In the genomic region with DNA sequence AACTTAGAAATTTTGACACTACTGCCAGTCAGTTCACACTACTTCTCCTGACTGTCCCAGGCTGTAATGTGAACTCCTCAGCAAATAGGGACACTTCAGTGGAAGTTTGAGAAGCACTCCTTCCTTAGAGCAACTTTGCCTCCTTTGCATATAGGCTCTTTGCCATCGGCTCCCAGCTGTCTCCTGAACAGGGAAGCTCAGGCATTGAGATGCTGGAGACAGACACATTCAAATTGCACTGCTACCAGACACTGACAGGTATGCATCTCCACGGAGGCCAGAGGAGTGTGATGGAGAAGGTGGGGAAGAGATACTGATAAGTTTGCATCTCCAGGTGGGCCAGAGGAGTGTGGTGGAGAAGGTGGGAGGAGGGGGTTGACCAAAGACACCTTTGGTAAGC, we compare ENCODE assay signal across 10 cellular contexts. TPM values are rescaled to one million over a fixed set of nuclear protein-coding genes. Genes with fewer than 3 reads are reported as not detected.
A peak's percentile ranks its signal among the peaks of the same experiment; 100 is the strongest.
DNase-seq lines count a peak whose midpoint lies in the region; ATAC-seq, FAIRE-seq and TF ChIP-seq lines count a peak whose summit lies in the region.
"Had no signal": no experiment of that assay in that cellular context is flagged by ENCODE, and none has a peak within 500 bp of the region (broad histone marks: within the 10 kb centered on the region; RNA-seq: fewer than 3 reads in every experiment).

No MANE protein-coding gene starts in this region.

- CTCF ChIA-PET in endothelial cell of umbilical vein (lab: Charles Lee): interaction anchor here (1.0 to 3.1 kb wide), 3 partner anchors 9 to 330 kb away, joined by 3 to 11 read pairs (median 4); a partner anchor contains a TSS

- H3K36me3 ChIP-seq in DND-41 (ENCODE audit: insufficient read depth, low read length): peaks cover 78% of the 10 kb centered on the region
- H3K36me3 ChIP-seq in OCI-LY3 (replicated peaks; ENCODE audit: low read depth, low read length): peaks cover 52% of the 10 kb centered on the region
- H3K36me3 ChIP-seq in endothelial cell of umbilical vein (ENCODE audit: control insufficient read depth in 2 of 2, extremely low read depth in 1 of 2, insufficient read depth in 2 of 2, low read length in 2 of 2): peaks cover 16 to 23% of the 10 kb centered on the region in 2 experiments
- H3K36me3 ChIP-seq in parathyroid adenoma (ENCODE audit: control insufficient read depth, insufficient read depth, low read length): no peaks in the 10 kb centered on the region

- H3K4me3 ChIP-seq in DND-41 (ENCODE audit: low read depth in 1 of 2, low read length in 2 of 2) (peak overlapping the region; percentile 94 to 97; a peak in 3 of 4 replicates), OCI-LY3 (ENCODE audit: low read length) (peak overlapping the region; percentile 96), endothelial cell of umbilical vein (replicated peaks in 1 of 3; ENCODE audit: insufficient read depth in 1 of 3, low read depth in 1 of 3, low read length in 3 of 3) (peak overlapping the region in 1 of 3 experiments; percentile 98), parathyroid adenoma (ENCODE audit: low read depth, low read length) (peak overlapping the region; percentile 90)

- TF ChIP-seq CTCF in DND-41 (IDR thresholded peaks at IDR 0.05; ENCODE audit: borderline replicate concordance, extremely low read depth, low read length, poor library complexity, severe bottlenecking) (no peak), OCI-LY3 (IDR thresholded peaks at IDR 0.05; ENCODE audit: low read depth, low read length) (no peak), endothelial cell of umbilical vein (IDR thresholded peaks at IDR 0.05; ENCODE audit: extremely low read depth in 1 of 2, insufficient read depth in 1 of 2, low read depth in 1 of 2, low read length in 2 of 2) (no peak), parathyroid adenoma (IDR thresholded peaks at IDR 0.05) (no peak)

- H3K9me1 ChIP-seq in endothelial cell of umbilical vein (replicated peaks; ENCODE audit: control insufficient read depth, extremely low read depth, insufficient read depth, low read length): no peaks in the 10 kb centered on the region

- DNase-seq in DND-41 (no peak), endothelial cell of umbilical vein (ENCODE audit: low read depth, low spot score) (no peak), iPS-NIHi7 (ENCODE audit: extremely low spot score) (no peak), hepatic stellate cell (ENCODE audit: low spot score) (no peak), UCSD-AML1 (lab: John Stamatoyannopoulos, UW; ENCODE audit: unreplicated experiment) (no peak)
- DNase-seq in stimulated activated CD4-positive, alpha-beta T cell treated with anti-CD3 and anti-CD28 coated beads, Interleukin-1b, Interleukin-23, amount 100 ng/mL, for 48 hours: no peak
- DNase-seq: activated CD8-positive, alpha-beta memory T cell treated with anti-CD3 and anti-CD28 coated beads, Interleukin-2, amount 50 U/mL, for 48 hours; NCI-H1092 had no signal

- dilution Hi-C loops in endothelial cell of umbilical vein (cut with MboI; ENCODE audit: extremely low pct_ligation_motif_present, low sequenced_read_pairs): no loop called here

- H3K27ac ChIP-seq in DND-41 (ENCODE audit: low read length) (peak overlapping the region; percentile 51), OCI-LY3 (ENCODE audit: low read length) (no peak overlapping the region), endothelial cell of umbilical vein (ENCODE audit: insufficient read depth, low read depth, low read length) (no peak overlapping the region), parathyroid adenoma (no peak overlapping the region)

- peak overlapping the region; percentile 86 for H3K4me2 ChIP-seq in DND-41 (ENCODE audit: insufficient read depth, low read length)
- H3K4me2 ChIP-seq in OCI-LY3 (ENCODE audit: low read length): peak overlapping the region; percentile 90
- peak overlapping the region; percentile 81 for H3K4me2 ChIP-seq in endothelial cell of umbilical vein (ENCODE audit: insufficient read depth, low read length)
- peak overlapping the region; percentile 35 for H3K4me2 ChIP-seq in parathyroid adenoma (ENCODE audit: low read length)

- H3K27me3 ChIP-seq in DND-41 (ENCODE audit: insufficient read depth, low read length, poor library complexity): no peaks in the 10 kb centered on the region
- H3K27me3 ChIP-seq in OCI-LY3 (ENCODE audit: low read depth, low read length): no peaks in the 10 kb centered on the region
- no peaks in the 10 kb centered on the region for H3K27me3 ChIP-seq in endothelial cell of umbilical vein (ENCODE audit: control insufficient read depth in 2 of 2, insufficient read depth in 2 of 2, low read length in 2 of 2)
- no peaks in the 10 kb centered on the region for H3K27me3 ChIP-seq in parathyroid adenoma (ENCODE audit: control insufficient read depth, insufficient read depth, low read length)

- POLR2A ChIA-PET in endothelial cell of umbilical vein (lab: Charles Lee): no interaction called here

- peaks cover 64% of the 10 kb centered on the region for H3K79me2 ChIP-seq in DND-41 (ENCODE audit: insufficient read depth, low read length)
- H3K79me2 ChIP-seq in OCI-LY3 (ENCODE audit: low read length): peaks cover 63% of the 10 kb centered on the region
- H3K79me2 ChIP-seq in endothelial cell of umbilical vein (ENCODE audit: control insufficient read depth, insufficient read depth, low read length): peaks cover 44% of the 10 kb centered on the region
- H3K79me2 ChIP-seq in parathyroid adenoma: peaks cover 3% of the 10 kb centered on the region

- TF ChIP-seq POLR2A in endothelial cell of umbilical vein (IDR thresholded peaks at IDR 0.05; ENCODE audit: low read depth, low read length): no peak

- H2AFZ ChIP-seq in DND-41 (ENCODE audit: low read depth, low read length) (no peak overlapping the region), OCI-LY3 (ENCODE audit: low read depth, low read length) (no peak overlapping the region), endothelial cell of umbilical vein (ENCODE audit: low read depth, low read length) (no peak overlapping the region), parathyroid adenoma (no peak overlapping the region)

- H3K4me1 ChIP-seq in DND-41 (ENCODE audit: insufficient read depth, low read length): peaks cover 36% of the 10 kb centered on the region
- H3K4me1 ChIP-seq in OCI-LY3 (ENCODE audit: low read length): peaks cover 15% of the 10 kb centered on the region
- peaks cover 30% of the 10 kb centered on the region for H3K4me1 ChIP-seq in endothelial cell of umbilical vein (ENCODE audit: control insufficient read depth, extremely low read depth, insufficient read depth, low read length)
- peaks cover 3% of the 10 kb centered on the region for H3K4me1 ChIP-seq in parathyroid adenoma

- intact Hi-C loops in endothelial cell of umbilical vein (cut with micrococcal nuclease): loop anchor here (2.0 to 5.0 kb wide), 2 partner anchors 75 to 93 kb away; a partner anchor contains a TSS

- H3K9ac ChIP-seq in DND-41 (ENCODE audit: low read depth, low read length) (peak overlapping the region; percentile 86), OCI-LY3 (ENCODE audit: low read length) (peak overlapping the region; percentile 99; the same call in 1 of the 2 replicates), endothelial cell of umbilical vein (replicated peaks; ENCODE audit: extremely low read depth, insufficient read depth, low read length) (no peak overlapping the region), parathyroid adenoma (no peak overlapping the region)

- no peak for ATAC-seq in DND-41 (ENCODE audit: insufficient read depth, low read depth)

- H3K9me3 ChIP-seq in DND-41 (ENCODE audit: insufficient read depth, low read length, severe bottlenecking) (no peaks in the 10 kb centered on the region), OCI-LY3 (ENCODE audit: insufficient read depth, low read length) (no peaks in the 10 kb centered on the region), endothelial cell of umbilical vein (replicated peaks; ENCODE audit: control insufficient read depth, insufficient read depth, low read length) (no peaks in the 10 kb centered on the region), parathyroid adenoma (ENCODE audit: control insufficient read depth, low read length) (no peaks in the 10 kb centered on the region)

- no peak for FAIRE-seq in endothelial cell of umbilical vein (lab: Jason Lieb, UNC)

- BruUV-seq in endothelial cell of umbilical vein (replicated peaks; lab: Mats Ljungman, UMichigan): no TSS peak

- peaks cover 20% of the 10 kb centered on the region for H4K20me1 ChIP-seq in DND-41 (ENCODE audit: insufficient read depth, low read length)
- no peaks in the 10 kb centered on the region for H4K20me1 ChIP-seq in OCI-LY3 (ENCODE audit: insufficient read depth, low read length)
- no peaks in the 10 kb centered on the region for H4K20me1 ChIP-seq in endothelial cell of umbilical vein (replicated peaks; ENCODE audit: control insufficient read depth, extremely low read depth, insufficient read depth, low read length)

RNA-seq across cellular contexts. Expression of a gene that starts 1.4 kb away (rescaled TPM):
- total RNA-seq in endothelial cell of umbilical vein: 64.2 and 79.3 TPM in 2 replicates
- 180 and 224 TPM in 2 replicates for polyA plus RNA-seq in endothelial cell of umbilical vein
- polyA plus RNA-seq in endothelial cell of umbilical vein (2011; cell fraction: cytosol; rRNA removed): 149 and 157 TPM in 2 replicates
- polyA plus RNA-seq in endothelial cell of umbilical vein (2011; cell fraction: nucleus; rRNA removed): 75.4 and 81.5 TPM in 2 replicates
- polyA plus RNA-seq in endothelial cell of umbilical vein (2012): 136 and 157 TPM in 2 replicates
- polyA minus RNA-seq in endothelial cell of umbilical vein: 108 and 114 TPM in 2 replicates
- 17.2 TPM for polyA minus RNA-seq in endothelial cell of umbilical vein (2011; cell fraction: cytosol; rRNA and poly(A)+ RNA removed)
- 22.6 and 23.1 TPM in 2 replicates for polyA minus RNA-seq in endothelial cell of umbilical vein (2011; cell fraction: nucleus; rRNA and poly(A)+ RNA removed)

RNA-seq across cellular contexts. Expression of a gene that starts 1.9 kb away (rescaled TPM):
- total RNA-seq in endothelial cell of umbilical vein: 992 and 1,027 TPM in 2 replicates
- polyA plus RNA-seq in endothelial cell of umbilical vein: 579 and 887 TPM in 2 replicates
- 2,801 and 3,403 TPM in 2 replicates for polyA plus RNA-seq in endothelial cell of umbilical vein (2011; cell fraction: cytosol; rRNA removed)
- polyA plus RNA-seq in endothelial cell of umbilical vein (2011; cell fraction: nucleus; rRNA removed): 742 and 981 TPM in 2 replicates
- polyA plus RNA-seq in endothelial cell of umbilical vein (2012): 1,355 and 1,476 TPM in 2 replicates
- polyA minus RNA-seq in endothelial cell of umbilical vein: 61.2 and 80.7 TPM in 2 replicates
- 297 TPM for polyA minus RNA-seq in endothelial cell of umbilical vein (2011; cell fraction: cytosol; rRNA and poly(A)+ RNA removed)
- 28.8 and 29.7 TPM in 2 replicates for polyA minus RNA-seq in endothelial cell of umbilical vein (2011; cell fraction: nucleus; rRNA and poly(A)+ RNA removed)

RNA-seq across cellular contexts. Expression of a gene that starts 10.7 kb away (rescaled TPM):
- 19.9 and 21.5 TPM in 2 replicates for total RNA-seq in endothelial cell of umbilical vein
- polyA plus RNA-seq in endothelial cell of umbilical vein: 36.5 and 41.9 TPM in 2 replicates
- 27.4 and 27.8 TPM in 2 replicates for polyA plus RNA-seq in endothelial cell of umbilical vein (2011; cell fraction: cytosol; rRNA removed)
- 58.3 and 71.9 TPM in 2 replicates for polyA plus RNA-seq in endothelial cell of umbilical vein (2011; cell fraction: nucleus; rRNA removed)
- 15.8 and 17.6 TPM in 2 replicates for polyA plus RNA-seq in endothelial cell of umbilical vein (2012)
- polyA minus RNA-seq in endothelial cell of umbilical vein: 42.3 and 44.5 TPM in 2 replicates
- polyA minus RNA-seq in endothelial cell of umbilical vein (2011; cell fraction: cytosol; rRNA and poly(A)+ RNA removed): 12.2 TPM
- 8.3 and 10.9 TPM in 2 replicates for polyA minus RNA-seq in endothelial cell of umbilical vein (2011; cell fraction: nucleus; rRNA and poly(A)+ RNA removed)

RNA-seq across cellular contexts. Expression of a gene that starts 22.1 kb away (rescaled TPM):
- 39.0 and 41.8 TPM in 2 replicates for total RNA-seq in endothelial cell of umbilical vein
- polyA plus RNA-seq in endothelial cell of umbilical vein: 14.2 and 14.6 TPM in 2 replicates
- polyA plus RNA-seq in endothelial cell of umbilical vein (2011; cell fraction: cytosol; rRNA removed): 5.3 and 6.9 TPM in 2 replicates
- 116 and 137 TPM in 2 replicates for polyA plus RNA-seq in endothelial cell of umbilical vein (2011; cell fraction: nucleus; rRNA removed)
- polyA plus RNA-seq in endothelial cell of umbilical vein (2012): 10.8 and 17.7 TPM in 2 replicates
- 18.3 and 23.0 TPM in 2 replicates for polyA minus RNA-seq in endothelial cell of umbilical vein
- polyA minus RNA-seq in endothelial cell of umbilical vein (2011; cell fraction: cytosol; rRNA and poly(A)+ RNA removed): 10.9 TPM
- 40.3 and 48.5 TPM in 2 replicates for polyA minus RNA-seq in endothelial cell of umbilical vein (2011; cell fraction: nucleus; rRNA and poly(A)+ RNA removed)

RNA-seq across cellular contexts. Expression of a gene that starts 37.0 kb away (rescaled TPM):
- total RNA-seq in endothelial cell of umbilical vein: 286 and 302 TPM in 2 replicates
- 318 and 355 TPM in 2 replicates for polyA plus RNA-seq in endothelial cell of umbilical vein
- 263 and 280 TPM in 2 replicates for polyA plus RNA-seq in endothelial cell of umbilical vein (2011; cell fraction: cytosol; rRNA removed)
- 330 and 348 TPM in 2 replicates for polyA plus RNA-seq in endothelial cell of umbilical vein (2011; cell fraction: nucleus; rRNA removed)
- 217 and 236 TPM in 2 replicates for polyA plus RNA-seq in endothelial cell of umbilical vein (2012)
- 356 and 385 TPM in 2 replicates for polyA minus RNA-seq in endothelial cell of umbilical vein
- 50.0 TPM for polyA minus RNA-seq in endothelial cell of umbilical vein (2011; cell fraction: cytosol; rRNA and poly(A)+ RNA removed)
- 97.4 and 134 TPM in 2 replicates for polyA minus RNA-seq in endothelial cell of umbilical vein (2011; cell fraction: nucleus; rRNA and poly(A)+ RNA removed)

Comparison
In these comparisons a context has a peak if more than half of its experiments do, and no peak if none do; other contexts are left out.
1. H3K4me2 ChIP-seq: peak in every context shown above with its lines; median percentile 90 in OCI-LY3; 86 in DND-41; 81 in endothelial cell of umbilical vein; 35 in parathyroid adenoma.
2. H3K9ac ChIP-seq: peak in DND-41 (single experiment) and OCI-LY3 (single experiment); none in endothelial cell of umbilical vein (single experiment) and parathyroid adenoma (single experiment).